In the genomic region with DNA sequence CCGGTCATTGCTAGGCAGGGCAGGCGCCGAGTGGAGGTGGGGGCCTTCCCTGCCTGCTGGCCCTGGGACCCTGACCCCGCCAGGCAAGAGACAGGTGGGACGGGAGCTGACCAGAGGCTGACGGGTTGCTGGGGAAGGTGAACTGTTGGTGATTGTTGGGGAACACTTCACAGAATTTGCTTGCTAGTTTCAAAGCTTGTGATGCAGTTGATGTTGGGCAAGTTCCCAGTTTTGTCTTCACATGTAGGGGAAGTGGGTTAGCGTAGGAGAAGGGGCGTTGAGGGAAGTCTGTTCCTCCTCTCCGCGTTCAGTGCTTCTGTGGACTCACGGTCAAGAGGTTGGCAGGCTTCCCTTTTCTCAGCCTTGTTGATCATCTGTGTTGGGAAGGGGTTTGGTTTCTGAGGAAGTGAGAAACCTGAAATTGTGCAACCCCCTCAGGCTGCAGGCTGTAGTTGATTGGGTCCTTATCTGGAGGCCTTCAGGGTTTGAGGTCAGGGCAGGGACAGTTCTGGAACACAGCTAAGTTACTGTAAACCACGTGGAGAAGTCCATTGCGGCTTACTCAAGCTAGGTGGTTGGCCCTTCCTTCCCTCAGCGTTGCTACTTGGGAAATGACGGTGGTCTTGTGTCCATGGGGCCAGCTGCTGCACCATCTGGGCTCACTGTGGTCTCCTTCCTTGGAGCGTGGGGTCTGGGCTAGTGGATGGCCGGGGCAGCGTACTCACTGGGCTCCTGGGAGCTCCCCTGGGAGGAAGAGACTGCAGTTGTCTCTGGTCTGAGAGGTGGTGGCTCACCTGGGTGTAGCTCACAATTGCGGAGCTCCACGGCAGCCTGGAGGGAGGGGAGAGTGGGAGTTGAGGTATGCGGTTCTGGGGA, we compare ENCODE assay signal across 8 cellular contexts. TPM values are rescaled to one million over a fixed set of nuclear protein-coding genes. Genes with fewer than 3 reads are reported as not detected.
DNase-seq lines count a peak whose midpoint lies in the region; ATAC-seq and TF ChIP-seq lines count a peak whose summit lies in the region.

No MANE protein-coding gene starts in this region.

- no peaks in the 10 kb centered on the region for H3K27me3 Mint-ChIP-seq in activated CD8-positive, alpha-beta T cell treated with anti-CD3 and anti-CD28 coated beads, Interleukin-2, amount 10 ng/mL, durations not matched to agents 7 days and 5 days (ENCODE audit: low read depth)

- H2AFZ ChIP-seq in Karpas-422 (ENCODE audit: low read length): no peak overlapping the region

- H4K20me1 ChIP-seq in Karpas-422 (ENCODE audit: insufficient read depth, low read depth, low read length): peaks cover 56% of the 10 kb centered on the region

- peaks cover 87% of the 10 kb centered on the region for H3K4me1 Mint-ChIP-seq in activated CD8-positive, alpha-beta T cell treated with anti-CD3 and anti-CD28 coated beads, Interleukin-2, amount 10 ng/mL, durations not matched to agents 7 days and 5 days (ENCODE audit: low read depth)

- H3K27ac ChIP-seq in Karpas-422 (ENCODE audit: low read length): no peak overlapping the region

- peak overlapping the region; percentile 18 for H3K27ac Mint-ChIP-seq in activated CD8-positive, alpha-beta T cell treated with anti-CD3 and anti-CD28 coated beads, Interleukin-2, amount 10 ng/mL, durations not matched to agents 7 days and 5 days

- H3K4me2 ChIP-seq in Karpas-422 (ENCODE audit: low read depth, low read length, poor library complexity, severe bottlenecking): no peak overlapping the region

- no peaks in the 10 kb centered on the region for H3K9me2 ChIP-seq in Karpas-422 (replicated peaks; ENCODE audit: insufficient read depth, low read length)

- peaks cover 25% of the 10 kb centered on the region for H3K79me2 ChIP-seq in Karpas-422 (ENCODE audit: low read length)

- ATAC-seq in GM19395 (IDR thresholded peaks at IDR 0.05; ENCODE audit: unreplicated experiment) (peak; percentile 59), HG03039 (IDR thresholded peaks at IDR 0.05; ENCODE audit: unreplicated experiment) (no peak)
- ATAC-seq in activated CD8-positive, alpha-beta T cell treated with anti-CD3 and anti-CD28 coated beads, Interleukin-2, amount 10 ng/mL, durations not matched to agents 7 days and 5 days: no peak

- no peaks in the 10 kb centered on the region for H3K27me3 ChIP-seq in Karpas-422 (ENCODE audit: low read length)

- H3K9me3 ChIP-seq in Karpas-422 (ENCODE audit: low read length): no peaks in the 10 kb centered on the region

- H3K36me3 Mint-ChIP-seq in activated CD8-positive, alpha-beta T cell treated with anti-CD3 and anti-CD28 coated beads, Interleukin-2, amount 10 ng/mL, durations not matched to agents 7 days and 5 days (ENCODE audit: low read depth): peaks cover 82% of the 10 kb centered on the region

- POLR2A ChIA-PET in activated CD8-positive, alpha-beta T cell treated with anti-CD3 and anti-CD28 coated beads, Interleukin-2, amount 10 ng/mL, durations not matched to agents 7 days and 5 days (lab: Charles Lee): no interaction called here

- no peak overlapping the region for H3K4me3 Mint-ChIP-seq in activated CD8-positive, alpha-beta T cell treated with anti-CD3 and anti-CD28 coated beads, Interleukin-2, amount 10 ng/mL, durations not matched to agents 7 days and 5 days

- H3K4me3 ChIP-seq in AG10803 (ENCODE audit: low read length): no peak overlapping the region
- no peak overlapping the region for H3K4me3 ChIP-seq in Karpas-422 (ENCODE audit: low read length)
- peak overlapping the region; percentile 24 for H3K4me3 ChIP-seq in fibroblast of pulmonary artery (replicated peaks; ENCODE audit: low read depth, low read length)

- H3K9ac ChIP-seq in Karpas-422 (ENCODE audit: low read length): no peak overlapping the region

- peaks cover under 1% of the 10 kb centered on the region for H3K4me1 ChIP-seq in Karpas-422 (ENCODE audit: low read length)

- TF ChIP-seq CTCF in AG10803 (conservative IDR thresholded peaks at IDR 0.05; ENCODE audit: low read length) (no peak), fibroblast of pulmonary artery (IDR thresholded peaks at IDR 0.05; ENCODE audit: low read length, missing control alignments) (no peak)

- peak; percentile 58 for DNase-seq in AG10803 (ENCODE audit: low read depth)
- peak; percentile 76 for DNase-seq in Karpas-422
- no peak for DNase-seq in activated CD8-positive, alpha-beta T cell treated with anti-CD3 and anti-CD28 coated beads, Interleukin-2, amount 10 ng/mL, durations not matched to agents 7 days and 5 days
- DNase-seq in fibroblast of pulmonary artery (ENCODE audit: low read depth): peak; percentile 100
- peak in 35 of 56 donors; percentile 2 to 74 (median 42) for DNase-seq in nucleus accumbens (lab: John Stamatoyannopoulos, UW)
- DNase-seq in NCI-H446 treated with DMSO at 0.1 percent for 48 hours (lab: John Stamatoyannopoulos, UW): no peak

- peaks cover 43% of the 10 kb centered on the region for H3K36me3 ChIP-seq in Karpas-422 (ENCODE audit: insufficient read depth, low read length)

- no peaks in the 10 kb centered on the region for H3K9me3 Mint-ChIP-seq in activated CD8-positive, alpha-beta T cell treated with anti-CD3 and anti-CD28 coated beads, Interleukin-2, amount 10 ng/mL, durations not matched to agents 7 days and 5 days (ENCODE audit: insufficient read depth)

- CTCF ChIA-PET in activated CD8-positive, alpha-beta T cell treated with anti-CD3 and anti-CD28 coated beads, Interleukin-2, amount 10 ng/mL, durations not matched to agents 7 days and 5 days (lab: Charles Lee): interaction anchor here (1.2 kb wide), 1 partner anchor 17 kb away, joined by 4 read pairs; a partner anchor contains a TSS

RNA-seq across cellular contexts. Expression of a gene that starts 7.5 kb away (rescaled TPM):
- 3,304 and 6,295 TPM in 2 replicates for total RNA-seq in Karpas-422 (2014; rRNA removed; shearing (Covaris generic); ENCODE audit: low replicate concordance)
- 1,000 to 10,000 TPM; 1,244 to 1,253 TPM for total RNA-seq in activated CD8-positive, alpha-beta T cell treated with anti-CD3 and anti-CD28 coated beads, Interleukin-2, amount 10 ng/mL, durations not matched to agents 7 days and 5 days

RNA-seq across cellular contexts. Expression of a gene that starts 14.7 kb away (rescaled TPM):
- 0.11 TPM in 1 of 2 replicates, not detected in the other for total RNA-seq in Karpas-422 (2014; rRNA removed; shearing (Covaris generic); ENCODE audit: low replicate concordance)
- 1 to 10 TPM; 1.1 to 1.5 TPM for total RNA-seq in activated CD8-positive, alpha-beta T cell treated with anti-CD3 and anti-CD28 coated beads, Interleukin-2, amount 10 ng/mL, durations not matched to agents 7 days and 5 days

RNA-seq across cellular contexts. Expression of a gene that starts 17.0 kb away (rescaled TPM):
- 28.1 and 39.8 TPM in 2 replicates for total RNA-seq in Karpas-422 (2014; rRNA removed; shearing (Covaris generic); ENCODE audit: low replicate concordance)
- total RNA-seq in activated CD8-positive, alpha-beta T cell treated with anti-CD3 and anti-CD28 coated beads, Interleukin-2, amount 10 ng/mL, durations not matched to agents 7 days and 5 days: 10 to 100 TPM; 11.2 to 11.9 TPM

RNA-seq across cellular contexts. Expression of a gene that starts 18.8 kb away (rescaled TPM):
- total RNA-seq in Karpas-422 (2014; rRNA removed; shearing (Covaris generic); ENCODE audit: low replicate concordance): 85.6 and 90.0 TPM in 2 replicates
- total RNA-seq in activated CD8-positive, alpha-beta T cell treated with anti-CD3 and anti-CD28 coated beads, Interleukin-2, amount 10 ng/mL, durations not matched to agents 7 days and 5 days: 10 to 100 TPM; 56.9 to 58.8 TPM

RNA-seq across cellular contexts. Expression of a gene that starts 34.4 kb away (rescaled TPM):
- total RNA-seq in Karpas-422 (2014; rRNA removed; shearing (Covaris generic); ENCODE audit: low replicate concordance): not detected in 2 replicates
- under 1 TPM in 1 of 2 experiments, not detected in 1; 0.18 TPM for total RNA-seq in activated CD8-positive, alpha-beta T cell treated with anti-CD3 and anti-CD28 coated beads, Interleukin-2, amount 10 ng/mL, durations not matched to agents 7 days and 5 days

Comparison
In these comparisons a context has a peak if more than half of its experiments do, and no peak if none do; other contexts are left out.
1. DNase-seq: peak in AG10803 (single experiment), Karpas-422 (single experiment), fibroblast of pulmonary artery (single experiment) and nucleus accumbens (35 of 56); none in activated CD8-positive, alpha-beta T cell treated with anti-CD3 and anti-CD28 coated beads, Interleukin-2, amount 10 ng/mL, durations not matched to agents 7 days and 5 days (single experiment) and NCI-H446 treated with DMSO at 0.1 percent for 48 hours (single experiment).